25 cellular contexts compared by ENCODE assay signal in the genomic region with DNA sequence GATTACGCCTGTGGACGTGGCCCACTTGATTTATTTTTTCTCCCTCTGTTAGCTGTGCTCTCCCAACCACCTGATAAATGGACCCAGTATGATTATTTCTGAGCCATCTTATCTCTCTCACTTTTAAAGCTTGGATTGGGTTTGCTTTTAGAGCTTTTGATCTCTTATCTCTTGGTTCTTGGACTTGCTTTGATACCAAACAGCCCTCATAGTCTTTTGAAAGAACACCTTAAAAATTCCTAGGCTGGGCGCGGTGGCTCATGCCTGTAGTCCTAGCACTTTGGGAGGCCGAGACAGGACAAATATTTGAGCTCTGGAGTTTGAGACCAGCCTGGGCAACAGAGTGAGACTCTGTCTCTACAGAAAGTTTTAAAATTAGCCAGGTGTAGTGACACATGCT. TPM values are rescaled to one million over a fixed set of nuclear protein-coding genes. Genes with fewer than 3 reads are reported as not detected.
"Had no signal": no experiment of that assay in that cellular context is flagged by ENCODE, and none has a peak within 500 bp of the region (broad histone marks: within the 10 kb centered on the region; RNA-seq: fewer than 3 reads in every experiment).

No MANE protein-coding gene starts in this region.

- H3K9me3 ChIP-seq: left ventricle myocardium inferior, right atrium auricular region, thoracic aorta had no signal

- H3K27me3 ChIP-seq: right atrium auricular region had no signal

- H3K4me1 Mint-ChIP-seq: activated B cell treated with CpG ODN at 0.5 μM for 24 hours; activated naive CD8-positive, alpha-beta T cell treated with anti-CD3 and anti-CD28 coated beads for 36 hours; activated T-helper 17 cell treated with anti-CD3 and anti-CD28 coated beads, Interleukin-2, amount 50 U/mL, for 72 hours had no signal

- H3K4me3 Mint-ChIP-seq: activated B cell treated with CpG ODN at 0.5 μM for 24 hours; activated CD4-positive, alpha-beta memory T cell treated with anti-CD3 and anti-CD28 coated beads, Interleukin-2, amount 10 ng/mL, durations not matched to agents 7 days and 5 days; activated CD8-positive, alpha-beta memory T cell treated with anti-CD3 and anti-CD28 coated beads, Interleukin-2, amount 10 ng/mL, durations not matched to agents 7 days and 5 days; activated naive CD8-positive, alpha-beta T cell treated with anti-CD3 and anti-CD28 coated beads for 36 hours; activated T-helper 17 cell treated with anti-CD3 and anti-CD28 coated beads, Interleukin-2, amount 50 U/mL, for 72 hours; effector memory CD8-positive, alpha-beta T cell; naive thymus-derived CD8-positive, alpha-beta T cell; stimulated activated memory B cell treated with anti-CD40 and anti-IgM and Interleukin-4, amounts not matched to agents 10 μg/mL and 1 μg/mL and 100 μg/mL, for 72 hours; T-cell had no signal

- ATAC-seq: activated CD8-positive, alpha-beta memory T cell treated with anti-CD3 and anti-CD28 coated beads, Interleukin-2, amount 10 ng/mL, durations not matched to agents 7 days and 5 days; activated T-helper 17 cell treated with anti-CD3 and anti-CD28 coated beads, Interleukin-2, amount 50 U/mL, for 72 hours; effector memory CD8-positive, alpha-beta T cell; foreskin keratinocyte; naive thymus-derived CD8-positive, alpha-beta T cell; SK-N-SH treated with all-trans-retinoic acid at 6 μM for 48 hours; stimulated activated memory B cell treated with anti-CD40 and anti-IgM and Interleukin-4, amounts not matched to agents 10 μg/mL and 1 μg/mL and 100 μg/mL, for 72 hours; T-cell had no signal

- H3K4me3 ChIP-seq: left ventricle myocardium inferior, right atrium auricular region, skin epidermis, thoracic aorta had no signal

- H3K36me3 ChIP-seq: right atrium auricular region, thoracic aorta had no signal

- H3K9me3 Mint-ChIP-seq: activated B cell treated with CpG ODN at 0.5 μM for 24 hours; activated CD4-positive, alpha-beta memory T cell treated with anti-CD3 and anti-CD28 coated beads, Interleukin-2, amount 10 ng/mL, durations not matched to agents 7 days and 5 days; activated naive CD8-positive, alpha-beta T cell treated with anti-CD3 and anti-CD28 coated beads for 36 hours; activated T-helper 17 cell treated with anti-CD3 and anti-CD28 coated beads, Interleukin-2, amount 50 U/mL, for 72 hours; effector memory CD8-positive, alpha-beta T cell; naive thymus-derived CD8-positive, alpha-beta T cell; stimulated activated memory B cell treated with anti-CD40 and anti-IgM and Interleukin-4, amounts not matched to agents 10 μg/mL and 1 μg/mL and 100 μg/mL, for 72 hours; T-cell had no signal

- H3K36me3 Mint-ChIP-seq: activated CD8-positive, alpha-beta memory T cell treated with anti-CD3 and anti-CD28 coated beads, Interleukin-2, amount 10 ng/mL, durations not matched to agents 7 days and 5 days; activated naive CD8-positive, alpha-beta T cell treated with anti-CD3 and anti-CD28 coated beads for 36 hours; naive thymus-derived CD8-positive, alpha-beta T cell; stimulated activated memory B cell treated with anti-CD40 and anti-IgM and Interleukin-4, amounts not matched to agents 10 μg/mL and 1 μg/mL and 100 μg/mL, for 72 hours; T-cell had no signal

- H3K27ac Mint-ChIP-seq: activated B cell treated with CpG ODN at 0.5 μM for 24 hours; activated CD4-positive, alpha-beta memory T cell treated with anti-CD3 and anti-CD28 coated beads, Interleukin-2, amount 10 ng/mL, durations not matched to agents 7 days and 5 days; activated CD8-positive, alpha-beta memory T cell treated with anti-CD3 and anti-CD28 coated beads, Interleukin-2, amount 10 ng/mL, durations not matched to agents 7 days and 5 days; activated naive CD8-positive, alpha-beta T cell treated with anti-CD3 and anti-CD28 coated beads for 36 hours; activated T-helper 17 cell treated with anti-CD3 and anti-CD28 coated beads, Interleukin-2, amount 50 U/mL, for 72 hours; effector memory CD8-positive, alpha-beta T cell; stimulated activated memory B cell treated with anti-CD40 and anti-IgM and Interleukin-4, amounts not matched to agents 10 μg/mL and 1 μg/mL and 100 μg/mL, for 72 hours; T-cell had no signal

- H3K4me1 ChIP-seq: foreskin keratinocyte had no signal

- DNase-seq: activated B cell treated with CpG ODN at 0.5 μM for 24 hours; activated CD4-positive, alpha-beta memory T cell treated with anti-CD3 and anti-CD28 coated beads, Interleukin-2, amount 10 ng/mL, durations not matched to agents 7 days and 5 days; activated CD4-positive, alpha-beta T cell treated with anti-CD3 and anti-CD28 coated beads for 48 hours; activated CD8-positive, alpha-beta memory T cell treated with anti-CD3 and anti-CD28 coated beads, Interleukin-2, amount 10 ng/mL, durations not matched to agents 7 days and 5 days; activated naive CD4-positive, alpha-beta T cell; activated naive CD8-positive, alpha-beta T cell treated with anti-CD3 and anti-CD28 coated beads for 36 hours; amygdala; effector memory CD8-positive, alpha-beta T cell; foreskin keratinocyte; left ventricle myocardium inferior; mesenchymal stem cell; naive thymus-derived CD8-positive, alpha-beta T cell; stimulated activated CD4-positive, alpha-beta T cell treated with anti-CD3 and anti-CD28 coated beads, Interleukin-4, amount 100 ng/mL, for 24 hours; T-cell had no signal

- H3K27ac ChIP-seq: foreskin keratinocyte, left ventricle myocardium inferior, right atrium auricular region, skin epidermis, thoracic aorta had no signal

RNA-seq across cellular contexts. Expression of a gene that starts 25.8 kb away (rescaled TPM):
- total RNA-seq: activated B cell treated with CpG ODN at 0.5 μM for 24 hours; activated CD4-positive, alpha-beta memory T cell treated with anti-CD3 and anti-CD28 coated beads, Interleukin-2, amount 10 ng/mL, durations not matched to agents 7 days and 5 days; activated CD8-positive, alpha-beta memory T cell treated with anti-CD3 and anti-CD28 coated beads, Interleukin-2, amount 10 ng/mL, durations not matched to agents 7 days and 5 days; activated naive CD8-positive, alpha-beta T cell treated with anti-CD3 and anti-CD28 coated beads for 36 hours; activated T-helper 17 cell treated with anti-CD3 and anti-CD28 coated beads, Interleukin-2, amount 50 U/mL, for 72 hours; dermis microvascular lymphatic vessel endothelial cell; foreskin keratinocyte; naive thymus-derived CD8-positive, alpha-beta T cell; T-cell had no signal
- polyA plus RNA-seq: foreskin keratinocyte; naive thymus-derived CD8-positive, alpha-beta T cell had no signal

RNA-seq across cellular contexts. Expression of a gene that starts 31.3 kb away (rescaled TPM):
- total RNA-seq: activated B cell treated with CpG ODN at 0.5 μM for 24 hours; activated CD4-positive, alpha-beta memory T cell treated with anti-CD3 and anti-CD28 coated beads, Interleukin-2, amount 10 ng/mL, durations not matched to agents 7 days and 5 days; activated CD8-positive, alpha-beta memory T cell treated with anti-CD3 and anti-CD28 coated beads, Interleukin-2, amount 10 ng/mL, durations not matched to agents 7 days and 5 days; dermis microvascular lymphatic vessel endothelial cell; fibroblast of lung; foreskin keratinocyte; kidney epithelial cell; posterior vena cava; thoracic aorta had no signal
- polyA plus RNA-seq: fibroblast of lung; foreskin keratinocyte; naive thymus-derived CD8-positive, alpha-beta T cell had no signal

RNA-seq across cellular contexts. Expression of a gene that starts 49.8 kb away (rescaled TPM):
- total RNA-seq: activated B cell treated with CpG ODN at 0.5 μM for 24 hours; activated CD4-positive, alpha-beta memory T cell treated with anti-CD3 and anti-CD28 coated beads, Interleukin-2, amount 10 ng/mL, durations not matched to agents 7 days and 5 days; activated CD8-positive, alpha-beta memory T cell treated with anti-CD3 and anti-CD28 coated beads, Interleukin-2, amount 10 ng/mL, durations not matched to agents 7 days and 5 days; activated naive CD8-positive, alpha-beta T cell treated with anti-CD3 and anti-CD28 coated beads for 36 hours; activated T-helper 17 cell treated with anti-CD3 and anti-CD28 coated beads, Interleukin-2, amount 50 U/mL, for 72 hours; cardiac septum; dermis microvascular lymphatic vessel endothelial cell; fibroblast of lung; left ventricle myocardium inferior; naive thymus-derived CD8-positive, alpha-beta T cell; posterior vena cava; right atrium auricular region; T-cell; thoracic aorta had no signal
- polyA plus RNA-seq: fibroblast of lung; naive thymus-derived CD8-positive, alpha-beta T cell had no signal
